13 cellular contexts compared by ENCODE assay signal in the genomic region with DNA sequence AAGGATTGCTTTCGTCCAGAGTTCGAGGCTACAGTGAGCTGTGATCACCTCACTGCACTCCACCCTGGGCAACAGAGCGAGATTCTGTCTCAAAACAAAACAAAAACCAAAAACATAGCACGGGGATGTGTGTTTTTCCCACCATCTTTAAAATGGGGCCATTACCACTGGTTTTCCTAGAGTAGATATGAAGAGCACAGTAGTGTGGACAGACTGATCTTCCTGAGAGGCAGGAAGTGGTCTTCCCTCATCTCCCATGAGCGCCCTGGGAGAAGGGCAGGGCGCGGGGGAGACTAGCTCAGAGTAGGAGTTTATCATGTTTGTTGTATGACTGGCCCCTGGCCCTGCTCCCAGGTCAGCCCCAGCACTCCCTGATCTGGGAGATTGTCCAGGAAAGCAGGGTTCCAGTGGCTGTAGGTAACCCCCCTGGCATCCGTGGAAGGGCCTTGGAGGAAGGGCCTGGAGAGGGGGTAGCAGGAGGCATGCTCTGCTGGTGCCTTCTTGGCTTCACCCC. TPM values are rescaled to one million over a fixed set of nuclear protein-coding genes. Genes with fewer than 3 reads are reported as not detected.
DNase-seq lines count a peak whose midpoint lies in the region; ATAC-seq, FAIRE-seq and TF ChIP-seq lines count a peak whose summit lies in the region.
"Had no signal": no experiment of that assay in that cellular context is flagged by ENCODE, and none has a peak within 500 bp of the region (broad histone marks: within the 10 kb centered on the region; RNA-seq: fewer than 3 reads in every experiment).

No MANE protein-coding gene starts in this region.

- peak overlapping the region; percentile 94 for H3K27ac Mint-ChIP-seq in activated T-helper 17 cell treated with anti-CD3 and anti-CD28 coated beads, Interleukin-2, amount 50 U/mL, for 72 hours
- H3K27ac Mint-ChIP-seq in memory B cell = peak overlapping the region; percentile 95

- peak overlapping the region; percentile 74 for H3K4me3 ChIP-seq in BLaER1
- H3K4me3 ChIP-seq: coronary artery, smooth muscle cell, tibial nerve had no signal

- no peaks in the 10 kb centered on the region for H3K9me3 Mint-ChIP-seq in activated T-helper 17 cell treated with anti-CD3 and anti-CD28 coated beads, Interleukin-2, amount 50 U/mL, for 72 hours
- H3K9me3 Mint-ChIP-seq in memory B cell = no peaks in the 10 kb centered on the region

- no peaks in the 10 kb centered on the region for H3K27me3 ChIP-seq in BLaER1
- H3K27me3 ChIP-seq: tibial nerve had no signal

- DNase-seq in H54 (ENCODE audit: insufficient read length, low spot score) (peak; percentile 85), memory B cell (ENCODE audit: low spot score in 2 of 2) (no peak), cardiac septum (ENCODE audit: low spot score) (no peak)
- DNase-seq: DMS153, islet precursor cell had no signal

- TF ChIP-seq POLR2A in H54 (IDR thresholded peaks at IDR 0.05; ENCODE audit: low read depth, low read length) = no peak

- H3K36me3 Mint-ChIP-seq in activated T-helper 17 cell treated with anti-CD3 and anti-CD28 coated beads, Interleukin-2, amount 50 U/mL, for 72 hours (ENCODE audit: low read depth) = peaks cover 29% of the 10 kb centered on the region
- peaks cover 8% of the 10 kb centered on the region for H3K36me3 Mint-ChIP-seq in memory B cell

- intact Hi-C loops in cardiac septum (cut with DNase I) = no loop called here

- no peaks in the 10 kb centered on the region for H4K20me1 ChIP-seq in BLaER1

- peak; percentile 74 for FAIRE-seq in H54 (lab: Jason Lieb, UNC)

- peak overlapping the region; percentile 83 for H3K27ac ChIP-seq in BLaER1
- H3K27ac ChIP-seq: coronary artery had no signal

- no peaks in the 10 kb centered on the region for H3K9me3 ChIP-seq in BLaER1
- H3K9me3 ChIP-seq: tibial nerve had no signal

- H3K9ac ChIP-seq in BLaER1 = peak overlapping the region; percentile 79; the same call in 1 of the 2 replicates

- peak overlapping the region; percentile 94 for H3K4me3 Mint-ChIP-seq in activated T-helper 17 cell treated with anti-CD3 and anti-CD28 coated beads, Interleukin-2, amount 50 U/mL, for 72 hours
- peak overlapping the region; percentile 88 for H3K4me3 Mint-ChIP-seq in memory B cell

- no peaks in the 10 kb centered on the region for H3K27me3 Mint-ChIP-seq in activated T-helper 17 cell treated with anti-CD3 and anti-CD28 coated beads, Interleukin-2, amount 50 U/mL, for 72 hours
- H3K27me3 Mint-ChIP-seq in memory B cell = no peaks in the 10 kb centered on the region

- no peak for ATAC-seq in activated T-helper 17 cell treated with anti-CD3 and anti-CD28 coated beads, Interleukin-2, amount 50 U/mL, for 72 hours (replicated peaks)
- ATAC-seq in memory B cell (ENCODE audit: low read depth) (no peak), HG03135 (IDR thresholded peaks at IDR 0.05; ENCODE audit: unreplicated experiment) (no peak), GM19328 (IDR thresholded peaks at IDR 0.05; ENCODE audit: unreplicated experiment) (no peak), HG03196 (IDR thresholded peaks at IDR 0.05; ENCODE audit: unreplicated experiment) (no peak)

- peak overlapping the region; percentile 99 for H3K4me2 ChIP-seq in BLaER1
- H3K4me2 ChIP-seq: smooth muscle cell had no signal

- H3K36me3 ChIP-seq in BLaER1 = 0 out of 2 replicates have a peak, but pooled peaks cover 5% of the 10 kb centered on the region
- H3K36me3 ChIP-seq: tibial nerve had no signal

- peaks cover 91% of the 10 kb centered on the region for H3K4me1 ChIP-seq in BLaER1

- H3K4me1 Mint-ChIP-seq in activated T-helper 17 cell treated with anti-CD3 and anti-CD28 coated beads, Interleukin-2, amount 50 U/mL, for 72 hours = peaks cover 46% of the 10 kb centered on the region
- peaks cover 65% of the 10 kb centered on the region for H3K4me1 Mint-ChIP-seq in memory B cell

RNA-seq across cellular contexts. Expression of a gene that starts 2.3 kb away (rescaled TPM):
- total RNA-seq in activated T-helper 17 cell treated with anti-CD3 and anti-CD28 coated beads, Interleukin-2, amount 50 U/mL, for 72 hours = 10 to 100 TPM; 45.4 to 68.4 TPM
- 1.1 TPM for total RNA-seq in cardiac septum
- total RNA-seq: smooth muscle cell had no signal

RNA-seq across cellular contexts. Expression of a gene that starts 35.2 kb away (rescaled TPM):
- total RNA-seq in activated T-helper 17 cell treated with anti-CD3 and anti-CD28 coated beads, Interleukin-2, amount 50 U/mL, for 72 hours = 10 to 100 TPM; 83.6 to 87.3 TPM
- total RNA-seq in cardiac septum = 45.1 TPM

Comparison
In these comparisons a context has a peak if more than half of its experiments do, and no peak if none do; other contexts are left out.
1. RNA of a gene that starts 2.3 kb away (total RNA-seq): 45.4 to 68.4 TPM in activated T-helper 17 cell treated with anti-CD3 and anti-CD28 coated beads, Interleukin-2, amount 50 U/mL, for 72 hours; 1.1 TPM in cardiac septum (single experiment); every median in the first group is over 10 times any median in the second.